Comparison of ENCODE assay signal across 24 cellular contexts in the genomic region with DNA sequence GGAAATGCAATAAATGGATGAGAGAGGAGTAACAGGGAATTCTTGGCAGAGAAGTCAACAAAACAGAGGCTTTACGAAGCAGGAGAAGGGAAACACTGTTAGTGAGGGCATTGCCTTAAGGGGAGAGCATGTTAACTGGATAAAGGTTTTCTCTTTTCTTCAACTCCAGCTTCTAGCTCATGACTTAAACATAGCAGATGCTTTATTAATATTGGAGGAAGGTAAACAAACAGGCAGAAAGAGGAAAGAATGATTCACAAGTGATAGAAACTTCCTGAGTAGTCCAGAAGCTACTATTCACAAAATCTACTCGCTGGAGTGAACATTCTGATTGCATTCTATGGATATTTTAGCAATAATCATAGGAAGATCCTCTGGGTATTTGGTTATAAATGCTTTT.
DNase-seq lines count a peak whose midpoint lies in the region; ATAC-seq, FAIRE-seq and TF ChIP-seq lines count a peak whose summit lies in the region.
"Had no signal": no experiment of that assay in that cellular context is flagged by ENCODE, and none has a peak within 500 bp of the region (broad histone marks: within the 10 kb centered on the region; RNA-seq: fewer than 3 reads in every experiment).

No MANE protein-coding gene starts in this region.

- H3K79me2 ChIP-seq in smooth muscle cell (ENCODE audit: low read depth): no peaks in the 10 kb centered on the region

- H2AK9ac ChIP-seq in IMR-90 (replicated peaks; ENCODE audit: low read depth, low read length, poor library complexity): no peak overlapping the region

- no peak for TF ChIP-seq CTCF in IMR-90 (conservative IDR thresholded peaks at IDR 0.05; ENCODE audit: low read depth, low read length)
- no peak for TF ChIP-seq CTCF in choroid plexus epithelial cell (conservative IDR thresholded peaks at IDR 0.05; ENCODE audit: low read depth, low read length)
- no peak for TF ChIP-seq CTCF in smooth muscle cell (IDR thresholded peaks at IDR 0.05; ENCODE audit: borderline replicate concordance, insufficient read depth, poor library complexity, severe bottlenecking)
- TF ChIP-seq CTCF in breast epithelium (IDR thresholded peaks at IDR 0.05): no peak
- no peak for TF ChIP-seq CTCF in kidney (IDR thresholded peaks at IDR 0.05; ENCODE audit: borderline replicate concordance, extremely low read depth, insufficient read depth)

- no TSS peak for BruUV-seq in IMR-90 (replicated peaks; lab: Mats Ljungman, UMichigan)

- H3K9me3 ChIP-seq in IMR-90 (ENCODE audit: control insufficient read depth, insufficient read depth, low read length) (no peaks in the 10 kb centered on the region), smooth muscle cell (replicated peaks; ENCODE audit: low read depth) (no peaks in the 10 kb centered on the region), breast epithelium (no peaks in the 10 kb centered on the region), kidney (ENCODE audit: control insufficient read depth in 1 of 2, low read length in 2 of 2) (no peaks in the 10 kb centered on the region)
- H3K9me3 ChIP-seq: A549 had no signal

- no peak overlapping the region for H3K27ac Mint-ChIP-seq in immature natural killer cell
- H3K27ac Mint-ChIP-seq: B cell, CD14-positive monocyte, HFFc6 had no signal

- H2BK20ac ChIP-seq in IMR-90 (ENCODE audit: low read depth, low read length): peak overlapping the region; percentile 96

- in situ Hi-C loops in IMR-90 (cut with MboI; ENCODE audit: low sequenced_read_pairs): no loop called here

- TF ChIP-seq POLR2A in IMR-90 (IDR thresholded peaks at IDR 0.05; ENCODE audit: low read depth, low read length): no peak
- no peak for TF ChIP-seq POLR2A in breast epithelium (IDR thresholded peaks at IDR 0.05)

- WGBS in IMR-90 (ENCODE audit: extremely low coverage in 2 of 2, insufficient read length in 1 of 2), 2 experiments: no CpG with 5 or more reads among the region's 2 CpGs
- 73% methylated on average over 2 of the region's 2 CpGs for WGBS in smooth muscle cell (ENCODE audit: low lambda C conversion rate)

- H3K9ac ChIP-seq in IMR-90 (ENCODE audit: low read depth, low read length) (no peak overlapping the region), smooth muscle cell (ENCODE audit: low read depth) (no peak overlapping the region), kidney (ENCODE audit: low read length in 2 of 2) (no peak overlapping the region)

- peaks cover 0 to 1% (median 0%) of the 10 kb centered on the region in 3 donors for H3K27me3 Mint-ChIP-seq in immature natural killer cell (ENCODE audit: low read depth in 3 of 3)
- H3K27me3 Mint-ChIP-seq: B cell had no signal

- H3K9me3 Mint-ChIP-seq in immature natural killer cell: peaks cover 0 to 10% (median 2%) of the 10 kb centered on the region in 6 donors

- H3K27me3 ChIP-seq in IMR-90 (ENCODE audit: control insufficient read depth, insufficient read depth, low read length): no peaks in the 10 kb centered on the region
- peaks cover 15% of the 10 kb centered on the region for H3K27me3 ChIP-seq in smooth muscle cell (ENCODE audit: low read depth)
- no peaks in the 10 kb centered on the region for H3K27me3 ChIP-seq in breast epithelium

- H3K4me3 ChIP-seq in IMR-90 (ENCODE audit: insufficient read depth, low read depth, low read length) (no peak overlapping the region), choroid plexus epithelial cell (ENCODE audit: low read depth, low read length) (no peak overlapping the region), smooth muscle cell (no peak overlapping the region), breast epithelium (no peak overlapping the region), kidney (ENCODE audit: low read length in 2 of 2) (no peak overlapping the region)
- H3K4me3 ChIP-seq: A549 had no signal

- H3K36me3 ChIP-seq in IMR-90 (ENCODE audit: control insufficient read depth, insufficient read depth, low read length): no peaks in the 10 kb centered on the region
- H3K36me3 ChIP-seq in smooth muscle cell (ENCODE audit: low read depth): no peaks in the 10 kb centered on the region
- H3K36me3 ChIP-seq in breast epithelium: no peaks in the 10 kb centered on the region
- no peaks in the 10 kb centered on the region for H3K36me3 ChIP-seq in kidney (ENCODE audit: control insufficient read depth in 1 of 2, insufficient read depth in 2 of 2, low read length in 2 of 2)

- H3K4me3 Mint-ChIP-seq in immature natural killer cell: no peak overlapping the region
- H3K4me3 Mint-ChIP-seq: B cell, CD14-positive monocyte, HFFc6 had no signal

- CTCF ChIA-PET in IMR-90 (lab: Yijun Ruan, JAX): no interaction called here

- H3K14ac ChIP-seq in IMR-90 (replicated peaks; ENCODE audit: low read depth, low read length): peak overlapping the region; percentile 51

- H2BK120ac ChIP-seq in IMR-90 (ENCODE audit: low read depth, low read length): peak overlapping the region; percentile 95

- H3K79me1 ChIP-seq in IMR-90 (ENCODE audit: low read depth in 1 of 2, low read length in 2 of 2): no peaks in the 10 kb centered on the region

- peaks cover 10 to 18% of the 10 kb centered on the region in 2 donors for H3K4me1 Mint-ChIP-seq in immature natural killer cell
- H3K4me1 Mint-ChIP-seq: B cell, CD14-positive monocyte had no signal

- peak overlapping the region; percentile 32; the same call in 1 of the 2 replicates for H3K56ac ChIP-seq in IMR-90 (ENCODE audit: extremely low read depth, insufficient read depth, low read length)

- intact Hi-C loops in IMR-90 (cut with micrococcal nuclease) (loop anchor here (10.0 kb wide), 1 partner anchor 1981 kb away; a partner anchor contains a TSS), breast epithelium (cut with DNase I; ENCODE audit: low total_unique reads) (no loop called here), kidney (cut with DNase I) (no loop called here)

- H2BK15ac ChIP-seq in IMR-90 (ENCODE audit: low read depth, low read length): peak overlapping the region; percentile 86; the same call in 2 of the 3 replicates

- peak overlapping the region; percentile 62 for H2BK5ac ChIP-seq in IMR-90 (ENCODE audit: low read depth, low read length, poor library complexity, severe bottlenecking)

- FAIRE-seq in kidney (lab: Jason Lieb, UNC): no peak
- FAIRE-seq: A549 had no signal

- H3K18ac ChIP-seq in IMR-90 (ENCODE audit: low read depth, low read length): peak overlapping the region; percentile 99

- peak overlapping the region; percentile 90 for H4K91ac ChIP-seq in IMR-90 (ENCODE audit: insufficient read depth, low read depth, low read length)

- H3K23ac ChIP-seq in IMR-90 (ENCODE audit: low read depth, low read length): peak overlapping the region; percentile 57

- peak overlapping the region; percentile 67; the same call in 1 of the 2 replicates for H4K5ac ChIP-seq in IMR-90 (ENCODE audit: low read depth, low read length)

- peak; percentile 42 for DNase-seq in IMR-90
- peak; percentile 12 for DNase-seq in choroid plexus epithelial cell (ENCODE audit: low read depth)
- peak; percentile 40 to 49 for DNase-seq in lung microvascular endothelial cell (ENCODE audit: low read depth in 2 of 2)
- DNase-seq in smooth muscle cell (lab: John Stamatoyannopoulos, UW; ENCODE audit: unreplicated experiment): no peak
- no peak for DNase-seq in breast epithelium (ENCODE audit: low spot score in 2 of 2)
- DNase-seq in immature natural killer cell: no peak
- DNase-seq in kidney: no peak
- DNase-seq: DMS79 treated with DMSO at 0.1 percent for 48 hours, H7, HFFc6, KG1, NCI-H1092, NCI-H1436, NCI-H187 treated with DMSO at 0.1 percent for 48 hours, NCI-H2227 treated with DMSO at 0.1 percent for 48 hours, NCI-H510A, NCI-H748 treated with DMSO at 0.1 percent for 48 hours, SHP77 treated with DMSO at 0.1 percent for 48 hours had no signal

- ATAC-seq in IMR-90 (ENCODE audit: low read depth): peak; percentile 50
- ATAC-seq: A549, SK-N-SH treated with all-trans-retinoic acid at 6 μM for 48 hours had no signal

- peak overlapping the region; percentile 77 for H2AK5ac ChIP-seq in IMR-90 (ENCODE audit: low read depth, low read length)

- POLR2A ChIA-PET in IMR-90 (lab: Charles Lee; ENCODE audit: unreplicated experiment): no interaction called here

- H3F3A ChIP-seq in smooth muscle cell (ENCODE audit: low read depth): no peaks in the 10 kb centered on the region

- H2AFZ ChIP-seq in IMR-90 (replicated peaks; ENCODE audit: low read length, poor library complexity) (peak overlapping the region; percentile 54), smooth muscle cell (ENCODE audit: low read depth) (peak overlapping the region; percentile 39)

- H4K20me1 ChIP-seq in IMR-90 (ENCODE audit: insufficient read depth, low read length): no peaks in the 10 kb centered on the region
- H4K20me1 ChIP-seq in smooth muscle cell (ENCODE audit: low read depth): no peaks in the 10 kb centered on the region

- dilution Hi-C loops in IMR-90 (cut with HindIII; ENCODE audit: low sequenced_read_pairs, unreplicated experiment): no loop called here

- H4K8ac ChIP-seq in IMR-90 (ENCODE audit: low read depth in 2 of 2, low read length in 2 of 2): peak overlapping the region; percentile 68 to 70; a peak in 3 of 4 replicates

- peak overlapping the region; percentile 86 for H3K4ac ChIP-seq in IMR-90 (ENCODE audit: low read depth, low read length)

- peaks cover 3% of the 10 kb centered on the region; the same call in 1 of the 2 replicates for H3K9me1 ChIP-seq in IMR-90 (ENCODE audit: insufficient read depth, low read length)

- H3K36me3 Mint-ChIP-seq in immature natural killer cell: no peaks in the 10 kb centered on the region
- H3K36me3 Mint-ChIP-seq: CD14-positive monocyte had no signal

- H3K27ac ChIP-seq in IMR-90 (ENCODE audit: insufficient read depth, low read length) (peak overlapping the region; percentile 55; the same call in 1 of the 2 replicates), smooth muscle cell (ENCODE audit: low read depth) (no peak overlapping the region), breast epithelium (no peak overlapping the region), kidney (ENCODE audit: low read depth in 2 of 2, low read length in 2 of 2) (no peak overlapping the region)
- H3K27ac ChIP-seq: A549, HL-60, RWPE1 had no signal

- H3K4me2 ChIP-seq in IMR-90 (ENCODE audit: low read depth, low read length) (peak overlapping the region; percentile 68), smooth muscle cell (no peak overlapping the region)
- H3K4me2 ChIP-seq: A549 had no signal

- no peak for TF ChIP-seq RAD21 in IMR-90 (IDR thresholded peaks at IDR 0.05; ENCODE audit: low read length)

- H3K4me1 ChIP-seq in IMR-90 (ENCODE audit: control insufficient read depth, insufficient read depth, low read length) (peaks cover 14% of the 10 kb centered on the region), smooth muscle cell (ENCODE audit: low read depth) (peaks cover 22% of the 10 kb centered on the region), breast epithelium (no peaks in the 10 kb centered on the region), kidney (ENCODE audit: control insufficient read depth in 1 of 2, insufficient read depth in 1 of 2, low read depth in 1 of 2, low read length in 2 of 2) (no peaks in the 10 kb centered on the region)
- H3K4me1 ChIP-seq: A549 had no signal

TF ChIP-seq in IMR-90, 13 proteins besides CTCF, POLR2A, EP300 and RAD21 (continues in another document):
- no peak for TF ChIP-seq MAZ (IDR thresholded peaks at IDR 0.05; ENCODE audit: borderline replicate concordance, low read depth, low read length)
- TF ChIP-seq CEBPB (IDR thresholded peaks at IDR 0.05; ENCODE audit: low read depth, low read length): no peak
- no peak for TF ChIP-seq MXI1 (IDR thresholded peaks at IDR 0.05; ENCODE audit: borderline replicate concordance, low read depth, low read length)
- no peak for TF ChIP-seq MAFK (IDR thresholded peaks at IDR 0.05; ENCODE audit: low read depth, low read length)

Comparison
In these comparisons a context has a peak if more than half of its experiments do, and no peak if none do; other contexts are left out.
1. DNase-seq: peak in IMR-90 (single experiment), choroid plexus epithelial cell (single experiment) and lung microvascular endothelial cell (2 of 2); none in smooth muscle cell (single experiment), breast epithelium (0 of 2), immature natural killer cell (0 of 3) and kidney (single experiment).